Comparison of ENCODE assay signal across 20 cellular contexts in genomic region chr4:1122501-1122900, GRCh38. TPM values are rescaled to one million over a fixed set of nuclear protein-coding genes. Genes with fewer than 3 reads are reported as not detected.
DNase-seq lines count a peak whose midpoint lies in the region; ATAC-seq and TF ChIP-seq lines count a peak whose summit lies in the region.
"Had no signal": no experiment of that assay in that cellular context is flagged by ENCODE, and none has a peak within 500 bp of the region (broad histone marks: within the 10 kb centered on the region; RNA-seq: fewer than 3 reads in every experiment).

No MANE protein-coding gene starts in this region.

- no peak for TF ChIP-seq POLR2A in erythroblast (IDR thresholded peaks at IDR 0.05; ENCODE audit: low read length)
- no peak for TF ChIP-seq POLR2A in thyroid gland (IDR thresholded peaks at IDR 0.05)

- no peak overlapping the region for H3K27ac ChIP-seq in thyroid gland

- H3K27me3 ChIP-seq in thyroid gland: no peaks in the 10 kb centered on the region

- peak; percentile 90 for ATAC-seq in left colon
- ATAC-seq: GM12878 had no signal

- H3K4me1 ChIP-seq in thyroid gland: no peaks in the 10 kb centered on the region
- H3K4me1 ChIP-seq: BE2C had no signal

- WGBS in thyroid gland, 2 donors: 90 to 91% methylated on average over 3 of the region's 3 CpGs

- H3K4me3 ChIP-seq in thyroid gland (replicated peaks in 1 of 3): no peak overlapping the region
- H3K4me3 ChIP-seq: GM12878 had no signal

- H3K9me3 ChIP-seq in thyroid gland: no peaks in the 10 kb centered on the region
- H3K9me3 ChIP-seq: BE2C had no signal

- H3K36me3 ChIP-seq in thyroid gland: no peaks in the 10 kb centered on the region
- H3K36me3 ChIP-seq: BE2C had no signal

- TF ChIP-seq CTCF in thyroid gland (IDR thresholded peaks at IDR 0.05): no peak

- intact Hi-C loops in left colon (cut with DNase I, micrococcal nuclease) (no loop called here), thyroid gland (cut with DNase I) (no loop called here)

- DNase-seq in LoVo (ENCODE audit: low spot score) (peak; percentile 15), erythroblast (lab: John Stamatoyannopoulos, UW) (peak; percentile 20 to 41), left colon (no peak), thyroid gland (no peak), NCI-H526 (lab: John Stamatoyannopoulos, UW) (no peak)
- no peak for DNase-seq in activated naive CD4-positive, alpha-beta T cell (lab: John Stamatoyannopoulos, UW)
- DNase-seq: ACHN; BE2C; C1 segment of cervical spinal cord; CD4-positive, CD25-positive, alpha-beta regulatory T cell; CD8-positive, alpha-beta memory T cell; COR-L47; DMS 273 treated with DMSO at 0.1 percent for 48 hours; DMS53; DND-41; EL; H9 had no signal

RNA-seq across cellular contexts. Expression of gene RNF212, which starts 9.1 kb away (rescaled TPM):
- 1 to 10 TPM; 1.6 to 2.9 TPM for total RNA-seq in left colon
- total RNA-seq in thyroid gland: 10 to 100 TPM in 1 of 4 donors, 1 to 10 TPM in 3; 6.7 to 31.1 (median 8.6) TPM
- total RNA-seq: G401, GM12878, HT-29 had no signal

RNA-seq across cellular contexts. Expression of gene SPON2, which starts 49.9 kb away (rescaled TPM):
- total RNA-seq in left colon: 10 to 100 TPM; 26.6 to 34.3 TPM
- total RNA-seq in thyroid gland: 10 to 100 TPM in 2 of 4 donors, 1 to 10 TPM in 2; 2.4 to 14.1 (median 6.6) TPM
- total RNA-seq: G401 had no signal

Comparison
In these comparisons a context has a peak if more than half of its experiments do, and no peak if none do; other contexts are left out.
1. DNase-seq: peak in LoVo (single experiment) and erythroblast (2 of 2); none in left colon (0 of 2), thyroid gland (0 of 2), NCI-H526 (0 of 2) and activated naive CD4-positive, alpha-beta T cell (0 of 4).